ENCODE assay signal across 8 cellular contexts in the genomic region with DNA sequence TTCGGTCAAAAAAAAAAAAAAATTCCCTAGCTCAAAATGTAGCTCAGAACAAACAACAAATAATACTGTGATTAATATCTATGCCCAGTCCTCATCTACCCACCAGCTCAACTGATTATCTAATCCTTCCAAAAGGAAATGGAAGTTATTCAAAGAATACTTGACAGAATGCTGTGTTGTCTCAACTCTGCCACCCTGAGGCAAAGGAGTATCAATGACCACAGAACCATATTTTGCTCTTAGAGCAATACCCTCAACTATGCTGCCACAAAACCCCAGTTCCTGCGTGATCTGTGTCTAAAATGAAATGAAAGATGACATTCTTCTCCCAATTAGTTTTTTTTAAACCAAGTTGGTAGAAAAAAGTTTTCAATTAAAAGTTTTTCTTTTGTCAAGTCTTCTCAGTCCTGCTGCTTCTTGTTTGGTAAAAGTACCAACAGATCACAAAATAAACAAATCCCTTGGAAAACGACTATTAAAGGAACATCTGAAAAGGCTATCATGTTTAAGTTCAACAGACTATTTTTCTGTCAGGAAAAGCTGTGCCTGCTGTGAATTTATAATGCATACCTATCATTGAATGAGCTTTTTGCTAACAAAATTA.
DNase-seq lines count a peak whose midpoint lies in the region; ATAC-seq and TF ChIP-seq lines count a peak whose summit lies in the region.

No MANE protein-coding gene starts in this region.

- peak; percentile 59 for TF ChIP-seq CTCF in fibroblast of mammary gland (conservative IDR thresholded peaks at IDR 0.05; ENCODE audit: control insufficient read depth, insufficient read depth, low read depth, low read length)
- TF ChIP-seq CTCF in parathyroid adenoma (IDR thresholded peaks at IDR 0.05): peak; percentile 32

- no peaks in the 10 kb centered on the region for H3K79me2 ChIP-seq in parathyroid adenoma

- no peak overlapping the region for H3K4me2 ChIP-seq in parathyroid adenoma (ENCODE audit: low read length)

- DNase-seq in DMS53 (lab: John Stamatoyannopoulos, UW): peak; percentile 73
- DNase-seq in fibroblast of mammary gland (ENCODE audit: low read depth): peak; percentile 60
- no peak for DNase-seq in stimulated activated CD4-positive, alpha-beta T cell treated with anti-CD3 and anti-CD28 coated beads, Interleukin-2, amount 100 ng/mL, for 24 hours
- no peak for DNase-seq in HuH-7.5 (ENCODE audit: low spot score)
- no peak for DNase-seq in activated CD8-positive, alpha-beta memory T cell treated with anti-CD3 and anti-CD28 coated beads, Interleukin-2, amount 50 U/mL, for 48 hours

- H3K27ac ChIP-seq in parathyroid adenoma: no peak overlapping the region

- no peaks in the 10 kb centered on the region for H3K27me3 ChIP-seq in parathyroid adenoma (ENCODE audit: control insufficient read depth, insufficient read depth, low read length)

- no peaks in the 10 kb centered on the region for H3K36me3 ChIP-seq in parathyroid adenoma (ENCODE audit: control insufficient read depth, insufficient read depth, low read length)

- peak; percentile 41 for ATAC-seq in HG02678 (IDR thresholded peaks at IDR 0.05; ENCODE audit: unreplicated experiment)
- ATAC-seq in SK-N-SH treated with all-trans-retinoic acid at 6 μM for 48 hours: peak; percentile 91

- no peaks in the 10 kb centered on the region for H3K4me1 ChIP-seq in parathyroid adenoma

- H2AFZ ChIP-seq in parathyroid adenoma: no peak overlapping the region

- H3K4me3 ChIP-seq in fibroblast of mammary gland (ENCODE audit: control insufficient read depth, low read depth, low read length): no peak overlapping the region
- H3K4me3 ChIP-seq in parathyroid adenoma (ENCODE audit: low read depth, low read length): no peak overlapping the region

- no peaks in the 10 kb centered on the region for H3K9me3 ChIP-seq in parathyroid adenoma (ENCODE audit: control insufficient read depth, low read length)

- no peak overlapping the region for H3K9ac ChIP-seq in parathyroid adenoma

TF ChIP-seq in SK-N-SH treated with all-trans-retinoic acid at 6 μM for 48 hours, 23 proteins besides CTCF, POLR2A, EP300 and RAD21:
- no peak for TF ChIP-seq BACH2 (CRISPR knock-in tag; IDR thresholded peaks at IDR 0.05; ENCODE audit: borderline replicate concordance)
- TF ChIP-seq ARNTL (CRISPR knock-in tag; IDR thresholded peaks at IDR 0.05; ENCODE audit: borderline replicate concordance, low read depth): no peak
- no peak for TF ChIP-seq SNAI2 (CRISPR knock-in tag; IDR thresholded peaks at IDR 0.05)
- TF ChIP-seq ZC3H10 (CRISPR knock-in tag; IDR thresholded peaks at IDR 0.05): no peak
- TF ChIP-seq ISL1 (CRISPR knock-in tag; IDR thresholded peaks at IDR 0.05): no peak
- TF ChIP-seq, protein P1, sequence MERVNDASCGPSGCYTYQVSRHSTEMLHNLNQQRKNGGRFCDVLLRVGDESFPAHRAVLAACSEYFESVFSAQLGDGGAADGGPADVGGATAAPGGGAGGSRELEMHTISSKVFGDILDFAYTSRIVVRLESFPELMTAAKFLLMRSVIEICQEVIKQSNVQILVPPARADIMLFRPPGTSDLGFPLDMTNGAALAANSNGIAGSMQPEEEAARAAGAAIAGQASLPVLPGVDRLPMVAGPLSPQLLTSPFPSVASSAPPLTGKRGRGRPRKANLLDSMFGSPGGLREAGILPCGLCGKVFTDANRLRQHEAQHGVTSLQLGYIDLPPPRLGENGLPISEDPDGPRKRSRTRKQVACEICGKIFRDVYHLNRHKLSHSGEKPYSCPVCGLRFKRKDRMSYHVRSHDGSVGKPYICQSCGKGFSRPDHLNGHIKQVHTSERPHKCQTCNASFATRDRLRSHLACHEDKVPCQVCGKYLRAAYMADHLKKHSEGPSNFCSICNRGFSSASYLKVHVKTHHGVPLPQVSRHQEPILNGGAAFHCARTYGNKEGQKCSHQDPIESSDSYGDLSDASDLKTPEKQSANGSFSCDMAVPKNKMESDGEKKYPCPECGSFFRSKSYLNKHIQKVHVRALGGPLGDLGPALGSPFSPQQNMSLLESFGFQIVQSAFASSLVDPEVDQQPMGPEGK (CRISPR knock-in tag; IDR thresholded peaks at IDR 0.05; ENCODE audit: borderline replicate concordance): no peak
- no peak for TF ChIP-seq ZNF70 (CRISPR knock-in tag; IDR thresholded peaks at IDR 0.05)
- TF ChIP-seq ZNF8 (CRISPR knock-in tag; IDR thresholded peaks at IDR 0.05): no peak
- TF ChIP-seq, protein P2, sequence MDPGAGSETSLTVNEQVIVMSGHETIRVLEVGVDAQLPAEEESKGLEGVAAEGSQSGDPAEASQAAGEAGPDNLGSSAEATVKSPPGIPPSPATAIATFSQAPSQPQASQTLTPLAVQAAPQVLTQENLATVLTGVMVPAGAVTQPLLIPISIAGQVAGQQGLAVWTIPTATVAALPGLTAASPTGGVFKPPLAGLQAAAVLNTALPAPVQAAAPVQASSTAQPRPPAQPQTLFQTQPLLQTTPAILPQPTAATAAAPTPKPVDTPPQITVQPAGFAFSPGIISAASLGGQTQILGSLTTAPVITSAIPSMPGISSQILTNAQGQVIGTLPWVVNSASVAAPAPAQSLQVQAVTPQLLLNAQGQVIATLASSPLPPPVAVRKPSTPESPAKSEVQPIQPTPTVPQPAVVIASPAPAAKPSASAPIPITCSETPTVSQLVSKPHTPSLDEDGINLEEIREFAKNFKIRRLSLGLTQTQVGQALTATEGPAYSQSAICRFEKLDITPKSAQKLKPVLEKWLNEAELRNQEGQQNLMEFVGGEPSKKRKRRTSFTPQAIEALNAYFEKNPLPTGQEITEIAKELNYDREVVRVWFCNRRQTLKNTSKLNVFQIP (CRISPR knock-in tag; IDR thresholded peaks at IDR 0.05; ENCODE audit: borderline replicate concordance, low read depth): no peak
- TF ChIP-seq ZFP3 (CRISPR knock-in tag; IDR thresholded peaks at IDR 0.05): no peak
- TF ChIP-seq RARB (CRISPR knock-in tag; IDR thresholded peaks at IDR 0.05): no peak
- no peak for TF ChIP-seq TOX (CRISPR knock-in tag; IDR thresholded peaks at IDR 0.05; ENCODE audit: borderline replicate concordance)
- no peak for TF ChIP-seq CSRNP3 (CRISPR knock-in tag; IDR thresholded peaks at IDR 0.05)
- TF ChIP-seq ZFP30 (CRISPR knock-in tag; IDR thresholded peaks at IDR 0.05): no peak
- no peak for TF ChIP-seq CSDC2 (CRISPR knock-in tag; IDR thresholded peaks at IDR 0.05)
- TF ChIP-seq, protein P3, sequence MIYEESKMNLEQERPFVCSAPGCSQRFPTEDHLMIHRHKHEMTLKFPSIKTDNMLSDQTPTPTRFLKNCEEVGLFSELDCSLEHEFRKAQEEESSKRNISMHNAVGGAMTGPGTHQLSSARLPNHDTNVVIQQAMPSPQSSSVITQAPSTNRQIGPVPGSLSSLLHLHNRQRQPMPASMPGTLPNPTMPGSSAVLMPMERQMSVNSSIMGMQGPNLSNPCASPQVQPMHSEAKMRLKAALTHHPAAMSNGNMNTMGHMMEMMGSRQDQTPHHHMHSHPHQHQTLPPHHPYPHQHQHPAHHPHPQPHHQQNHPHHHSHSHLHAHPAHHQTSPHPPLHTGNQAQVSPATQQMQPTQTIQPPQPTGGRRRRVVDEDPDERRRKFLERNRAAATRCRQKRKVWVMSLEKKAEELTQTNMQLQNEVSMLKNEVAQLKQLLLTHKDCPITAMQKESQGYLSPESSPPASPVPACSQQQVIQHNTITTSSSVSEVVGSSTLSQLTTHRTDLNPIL (CRISPR knock-in tag; IDR thresholded peaks at IDR 0.05; ENCODE audit: low read depth): no peak
- TF ChIP-seq PPARA (CRISPR knock-in tag; IDR thresholded peaks at IDR 0.05; ENCODE audit: borderline replicate concordance): no peak
- no peak for TF ChIP-seq ZNF565 (CRISPR knock-in tag; conservative IDR thresholded peaks at IDR 0.05; ENCODE audit: low read depth)
- TF ChIP-seq TCF4 (CRISPR knock-in tag; IDR thresholded peaks at IDR 0.05; ENCODE audit: borderline replicate concordance): no peak
- TF ChIP-seq GLIS3 (CRISPR knock-in tag; IDR thresholded peaks at IDR 0.05): no peak

Comparison
In these comparisons a context has a peak if more than half of its experiments do, and no peak if none do; other contexts are left out.
1. DNase-seq: peak in DMS53 (single experiment) and fibroblast of mammary gland (single experiment); none in stimulated activated CD4-positive, alpha-beta T cell treated with anti-CD3 and anti-CD28 coated beads, Interleukin-2, amount 100 ng/mL, for 24 hours (0 of 2), HuH-7.5 (single experiment) and activated CD8-positive, alpha-beta memory T cell treated with anti-CD3 and anti-CD28 coated beads, Interleukin-2, amount 50 U/mL, for 48 hours (single experiment).